Comparison of ENCODE assay signal across 10 cellular contexts in the genomic region with DNA sequence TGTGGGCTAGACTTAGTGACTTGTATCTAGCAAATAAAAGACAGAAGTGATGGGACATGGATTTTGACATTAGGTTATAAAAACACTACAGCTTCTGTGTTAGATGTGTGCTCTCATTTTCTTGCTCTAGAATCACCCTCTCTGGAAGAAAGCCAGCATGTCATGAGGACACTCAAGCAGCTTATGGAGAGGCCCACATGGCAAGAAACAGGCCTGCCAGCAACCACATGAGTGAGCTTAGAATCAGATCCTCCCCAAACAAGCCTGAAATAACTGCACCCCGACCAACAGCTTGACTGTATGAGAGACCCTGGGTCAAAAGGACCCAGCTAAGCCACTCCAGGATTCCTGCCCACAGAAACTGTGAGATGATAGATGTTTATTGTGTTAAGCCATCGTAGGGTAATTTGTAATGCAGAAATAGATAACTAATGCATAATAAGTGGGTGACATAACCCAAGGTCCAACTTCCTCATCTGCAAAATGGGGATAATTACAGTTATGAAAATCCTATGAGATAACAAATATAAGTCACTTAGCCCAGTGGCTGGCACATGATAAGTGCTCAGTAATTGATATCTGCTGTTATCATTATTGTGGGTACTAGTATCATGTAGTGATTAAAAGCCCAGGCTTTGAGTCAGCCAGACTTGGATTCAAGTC.
DNase-seq lines count a peak whose midpoint lies in the region; ATAC-seq and TF ChIP-seq lines count a peak whose summit lies in the region.
"Had no signal": no experiment of that assay in that cellular context is flagged by ENCODE, and none has a peak within 500 bp of the region (broad histone marks: within the 10 kb centered on the region; RNA-seq: fewer than 3 reads in every experiment).

No MANE protein-coding gene starts in this region.

- TF ChIP-seq CTCF in fibroblast of lung (conservative IDR thresholded peaks at IDR 0.05 in 1 of 2, IDR thresholded peaks at IDR 0.05 in 1 of 2; ENCODE audit: low read depth in 1 of 2, low read length in 2 of 2) (no peak), stomach (IDR thresholded peaks at IDR 0.05) (no peak)

- H3K4me3 ChIP-seq in fibroblast of lung (replicated peaks in 1 of 4; ENCODE audit: control extremely low read depth in 1 of 4, insufficient read depth in 1 of 4, low read depth in 3 of 4, low read length in 4 of 4), result no peak overlapping the region
- no peak overlapping the region for H3K4me3 ChIP-seq in H7 (ENCODE audit: insufficient read depth, low read depth, low read length)
- H3K4me3 ChIP-seq in stomach, result no peak overlapping the region
- H3K4me3 ChIP-seq: tibial artery had no signal

- DNase-seq in GM04504 (ENCODE audit: low read depth), result peak; percentile 11
- peak; percentile 71 for DNase-seq in NCI-H524 treated with DMSO at 0.1 percent for 48 hours (lab: John Stamatoyannopoulos, UW)
- DNase-seq in fibroblast of lung (ENCODE audit: low read depth in 2 of 2), result peak; percentile 61 to 79
- DNase-seq in pons (ENCODE audit: low spot score), result peak; percentile 75
- no peak for DNase-seq in H7
- DNase-seq in stomach, result no peak
- no peak for DNase-seq in mesenteric fat pad (ENCODE audit: low spot score)
- DNase-seq: tibial artery had no signal

- TF ChIP-seq EP300 in stomach (IDR thresholded peaks at IDR 0.05), result no peak

- TF ChIP-seq POLR2A in stomach (IDR thresholded peaks at IDR 0.05), result no peak

- H2AFZ ChIP-seq in fibroblast of lung (ENCODE audit: low read length), result no peak overlapping the region

- H4K20me1 ChIP-seq in fibroblast of lung (ENCODE audit: control insufficient read depth, extremely low read depth, insufficient read depth, low read length), result no peaks in the 10 kb centered on the region

- no peak overlapping the region for H3K4me2 ChIP-seq in fibroblast of lung (ENCODE audit: extremely low read depth, insufficient read depth, low read length)
- H3K4me2 ChIP-seq: KMS-11 had no signal

- no peak for ATAC-seq in GM21423 (IDR thresholded peaks at IDR 0.05; ENCODE audit: unreplicated experiment)

- no peak overlapping the region for H3K9ac ChIP-seq in fibroblast of lung (ENCODE audit: insufficient read depth, low read length)
- H3K9ac ChIP-seq: KMS-11 had no signal

- WGBS in stomach, 5 donors, result 72 to 80% (median 75%) methylated on average over 2 of the region's 2 CpGs

- H3K9me3 ChIP-seq in fibroblast of lung (ENCODE audit: control insufficient read depth, insufficient read depth, low read depth, low read length), result no peaks in the 10 kb centered on the region
- H3K9me3 ChIP-seq in stomach, result peaks cover 0 to 4% (median 2%) of the 10 kb centered on the region in 4 donors
- H3K9me3 ChIP-seq: tibial artery had no signal

- H3K27me3 ChIP-seq in fibroblast of lung (ENCODE audit: control insufficient read depth, insufficient read depth, low read length), result no peaks in the 10 kb centered on the region
- H3K27me3 ChIP-seq in H7 (ENCODE audit: control insufficient read depth, insufficient read depth, low read length), result no peaks in the 10 kb centered on the region
- no peaks in the 10 kb centered on the region for H3K27me3 ChIP-seq in stomach
- H3K27me3 ChIP-seq: tibial artery had no signal

- H3K27ac ChIP-seq in fibroblast of lung (ENCODE audit: insufficient read depth, low read length) (no peak overlapping the region), stomach (no peak overlapping the region)
- H3K27ac ChIP-seq: KMS-11, tibial artery had no signal

- H3K4me1 ChIP-seq in fibroblast of lung (ENCODE audit: control insufficient read depth, extremely low read depth, insufficient read depth, low read length), result no peaks in the 10 kb centered on the region
- H3K4me1 ChIP-seq in stomach, result no peaks in the 10 kb centered on the region
- H3K4me1 ChIP-seq: tibial artery had no signal

- no peaks in the 10 kb centered on the region for H3K79me2 ChIP-seq in fibroblast of lung (ENCODE audit: control insufficient read depth, insufficient read depth, low read length)

- intact Hi-C loops in stomach (cut with DNase I; ENCODE audit: low total_unique reads), result no loop called here

- no peaks in the 10 kb centered on the region for H3K36me3 ChIP-seq in fibroblast of lung (ENCODE audit: control insufficient read depth, insufficient read depth, low read length)
- H3K36me3 ChIP-seq in H7 (replicated peaks; ENCODE audit: control insufficient read depth, insufficient read depth, low read length), result no peaks in the 10 kb centered on the region; the same call in 1 of the 2 replicates
- H3K36me3 ChIP-seq in stomach, result peaks cover 0 to 9% (median 0%) of the 10 kb centered on the region in 4 donors
- H3K36me3 ChIP-seq: tibial artery had no signal

Comparison
In these comparisons a context has a peak if more than half of its experiments do, and no peak if none do; other contexts are left out.
1. DNase-seq: peak in GM04504 (single experiment), NCI-H524 treated with DMSO at 0.1 percent for 48 hours (single experiment), fibroblast of lung (2 of 2) and pons (single experiment); none in H7 (single experiment), stomach (single experiment) and mesenteric fat pad (single experiment).